Comparison of ENCODE assay signal across 21 cellular contexts in genomic region chr1:44263191-44263944, GRCh38. TPM values are rescaled to one million over a fixed set of nuclear protein-coding genes. Genes with fewer than 3 reads are reported as not detected.
A peak's percentile ranks its signal among the peaks of the same experiment; 100 is the strongest.
DNase-seq lines count a peak whose midpoint lies in the region; ATAC-seq, FAIRE-seq and TF ChIP-seq lines count a peak whose summit lies in the region.
"Had no signal": no experiment of that assay in that cellular context is flagged by ENCODE, and none has a peak within 500 bp of the region (broad histone marks: within the 10 kb centered on the region; RNA-seq: fewer than 3 reads in every experiment).

No MANE protein-coding gene starts in this region.

- intact Hi-C loops in right lobe of liver (cut with DNase I) = no loop called here
- intact Hi-C loops in HepG2 (cut with micrococcal nuclease; ENCODE audit: unreplicated experiment) = no loop called here
- intact Hi-C loops in right cardiac atrium (cut with DNase I) = no loop called here

- H3K4me1 ChIP-seq in right lobe of liver (no peaks in the 10 kb centered on the region), HepG2 (ENCODE audit: insufficient read depth, low read length) (0 out of 2 replicates have a peak, but pooled peaks cover 8% of the 10 kb centered on the region), right cardiac atrium (ENCODE audit: control insufficient read depth, insufficient read depth, low read length) (no peaks in the 10 kb centered on the region), small intestine (ENCODE audit: control insufficient read depth in 2 of 2, insufficient read depth in 1 of 2, low read depth in 1 of 2, low read length in 1 of 2) (peaks cover 0 to 11% of the 10 kb centered on the region in 2 donors)
- H3K4me1 ChIP-seq: body of pancreas had no signal

- no peaks in the 10 kb centered on the region for H3K36me3 ChIP-seq in right lobe of liver
- H3K36me3 ChIP-seq in HepG2 (replicated peaks in 1 of 2; ENCODE audit: control insufficient read depth in 1 of 2, insufficient read depth in 2 of 2, low read length in 2 of 2) = no peaks in the 10 kb centered on the region; a peak in 1 of 5 replicates
- H3K36me3 ChIP-seq in small intestine (ENCODE audit: control insufficient read depth in 2 of 2, insufficient read depth in 2 of 2, low read length in 2 of 2) = no peaks in the 10 kb centered on the region
- H3K36me3 ChIP-seq: esophagus muscularis mucosa, thoracic aorta had no signal

- in situ Hi-C loops in HepG2 (cut with HindIII; ENCODE audit: extremely low pct_ligation_motif_present, low pct_unique_long_range_greater_than_20kb) = no loop called here

- H3K4me3 ChIP-seq in right lobe of liver (no peak overlapping the region), HepG2 (replicated peaks in 1 of 3; ENCODE audit: insufficient read depth in 1 of 3, low read depth in 2 of 3, low read length in 3 of 3) (no peak overlapping the region), right cardiac atrium (ENCODE audit: low read length) (no peak overlapping the region), small intestine (ENCODE audit: low read depth in 1 of 2, low read length in 2 of 2) (no peak overlapping the region)
- H3K4me3 ChIP-seq: body of pancreas, dorsolateral prefrontal cortex, esophagus muscularis mucosa, GM23248, thoracic aorta had no signal

- H3K27ac ChIP-seq in right lobe of liver = no peak overlapping the region
- H3K27ac ChIP-seq in HepG2 (ENCODE audit: extremely low read length, insufficient read depth, low read length) = no peak overlapping the region
- H3K27ac ChIP-seq in right cardiac atrium (ENCODE audit: low read length) = no peak overlapping the region
- no peak overlapping the region for H3K27ac ChIP-seq in small intestine (ENCODE audit: low read depth in 1 of 2, low read length in 1 of 2)
- H3K27ac ChIP-seq: body of pancreas, dorsolateral prefrontal cortex, esophagus muscularis mucosa, GM23248, thoracic aorta had no signal

- H3K27me3 ChIP-seq in right lobe of liver (no peaks in the 10 kb centered on the region), HepG2 (ENCODE audit: control insufficient read depth in 1 of 2, insufficient read depth in 2 of 2, low read length in 2 of 2) (no peaks in the 10 kb centered on the region), right cardiac atrium (ENCODE audit: control insufficient read depth, insufficient read depth) (no peaks in the 10 kb centered on the region), small intestine (ENCODE audit: control insufficient read depth in 2 of 2, insufficient read depth in 2 of 2, low read length in 2 of 2) (no peaks in the 10 kb centered on the region)
- H3K27me3 ChIP-seq: body of pancreas, dorsolateral prefrontal cortex, esophagus muscularis mucosa had no signal

- POLR2A ChIA-PET in HepG2 (lab: Yijun Ruan, JAX) = no interaction called here

- H4K20me1 ChIP-seq in HepG2 (ENCODE audit: insufficient read depth, low read length) = no peaks in the 10 kb centered on the region

- no peak overlapping the region for H2AFZ ChIP-seq in HepG2 (ENCODE audit: low read length)
- H2AFZ ChIP-seq: GM23248 had no signal

- TF ChIP-seq POLR2A in right lobe of liver (IDR thresholded peaks at IDR 0.05) (no peak), HepG2 (IDR thresholded peaks at IDR 0.05; ENCODE audit: insufficient read depth in 1 of 2, low read depth in 2 of 2, low read length in 2 of 2) (no peak)

- BruUV-seq in HepG2 (replicated peaks; lab: Mats Ljungman, UMichigan) = no TSS peak

- H3K9ac ChIP-seq in HepG2 (ENCODE audit: insufficient read depth, low read depth, low read length) = no peak overlapping the region
- H3K9ac ChIP-seq: GM23248, SK-N-SH had no signal

- DNase-seq in right lobe of liver = no peak
- DNase-seq in HepG2 (ENCODE audit: low spot score) = no peak
- peak; percentile 69 for DNase-seq in SKM-1 (lab: John Stamatoyannopoulos, UW; ENCODE audit: unreplicated experiment)
- DNase-seq in right cardiac atrium = no peak
- no peak for DNase-seq in NCI-H1092 treated with DMSO at 0.1 percent for 48 hours (lab: John Stamatoyannopoulos, UW)
- DNase-seq in small intestine = no peak
- DNase-seq in stimulated activated CD4-positive, alpha-beta T cell treated with anti-CD3 and anti-CD28 coated beads, Interleukin-4, amount 100 ng/mL, for 24 hours = no peak
- DNase-seq: activated gamma-delta T cell; GM23248; NCI-H2029; NCI-H524 treated with DMSO at 0.1 percent for 48 hours; PC-3; SK-N-SH; stimulated activated CD4-positive, alpha-beta T cell treated with anti-CD3 and anti-CD28 coated beads, Interleukin-2, amount 100 ng/mL, for 24 hours had no signal

- peak; percentile 28 to 73 (median 57) for ATAC-seq in right lobe of liver
- no peak for ATAC-seq in HepG2
- ATAC-seq in right cardiac atrium = peak; percentile 27 to 43
- ATAC-seq in GM21619 (IDR thresholded peaks at IDR 0.05; ENCODE audit: unreplicated experiment) = no peak
- ATAC-seq: body of pancreas, PC-3 had no signal

- 83% methylated on average over 2 of the region's 4 CpGs for WGBS in right lobe of liver (ENCODE audit: insufficient coverage, low coverage, low lambda C conversion rate, missing lambda C conversion rate)
- 89% methylated on average over 3 of the region's 4 CpGs for WGBS in HepG2 (ENCODE audit: low lambda C conversion rate)
- 78% methylated on average over 4 of the region's 4 CpGs for WGBS in right cardiac atrium
- 94 to 96% (median 96%) methylated on average over 4 of the region's 4 CpGs for WGBS in small intestine, 3 donors

- no peaks in the 10 kb centered on the region for H3K79me2 ChIP-seq in HepG2 (ENCODE audit: insufficient read depth, low read length)

- H3K4me2 ChIP-seq in HepG2 (ENCODE audit: low read depth, low read length) = no peak overlapping the region
- H3K4me2 ChIP-seq: SK-N-SH had no signal

- TF ChIP-seq EP300 in HepG2 (IDR thresholded peaks at IDR 0.05; ENCODE audit: low read depth in 2 of 2, low read length in 2 of 2) = no peak
- no peak for TF ChIP-seq EP300 in HepG2 (CRISPR knock-in tag; IDR thresholded peaks at IDR 0.05; ENCODE audit: borderline replicate concordance)

- FAIRE-seq in HepG2 (lab: Jason Lieb, UNC) (no peak), small intestine (lab: Jason Lieb, UNC) (no peak)
- FAIRE-seq: D721Med, TTC549 had no signal

- TF ChIP-seq CTCF in right lobe of liver (IDR thresholded peaks at IDR 0.05) (no peak), HepG2 (CRISPR knock-in tag; IDR thresholded peaks at IDR 0.05) (no peak)

- H3K9me3 ChIP-seq in right lobe of liver = no peaks in the 10 kb centered on the region
- no peaks in the 10 kb centered on the region for H3K9me3 ChIP-seq in HepG2 (ENCODE audit: low read length)
- H3K9me3 ChIP-seq in right cardiac atrium (ENCODE audit: control insufficient read depth, low read length) = no peaks in the 10 kb centered on the region
- no peaks in the 10 kb centered on the region for H3K9me3 ChIP-seq in small intestine (ENCODE audit: control insufficient read depth, low read depth)
- H3K9me3 ChIP-seq: body of pancreas, esophagus muscularis mucosa, SK-N-SH, thoracic aorta had no signal

- TF ChIP-seq RAD21 in HepG2 (CRISPR knock-in tag; IDR thresholded peaks at IDR 0.05) = no peak

- CTCF ChIA-PET in HepG2 (lab: Yijun Ruan, JAX; ENCODE audit: low intra/inter-chr PET ratio, low total read pairs) = no interaction called here

TF ChIP-seq in HepG2, 621 proteins besides CTCF, POLR2A, EP300 and RAD21 (continues in another document):
- TF ChIP-seq KDM5A (IDR thresholded peaks at IDR 0.05; ENCODE audit: borderline replicate concordance, low read length) (no peak), ZMYM3 (CRISPR knock-in tag; IDR thresholded peaks at IDR 0.05) (no peak), GTF3A (CRISPR knock-in tag; conservative IDR thresholded peaks at IDR 0.05) (no peak)

RNA-seq across cellular contexts. Expression of gene DMAP1, which starts 50.1 kb away (rescaled TPM):
- total RNA-seq in right lobe of liver = 10 to 100 TPM; 16.2 to 27.8 (median 23.3) TPM
- total RNA-seq in HepG2 (2016; rRNA removed; fragmentation: Illumina TruSeq; extraction: Trizol) = 17.5 and 17.6 TPM in 2 replicates
- total RNA-seq in HepG2 (2016; cell fraction: cytosol; rRNA removed; fragmentation: Illumina TruSeq; extraction: Trizol; ENCODE audit: low read depth) = 3.8 and 4.1 TPM in 2 replicates
- total RNA-seq in HepG2 (2016; cell fraction: insoluble cytoplasmic fraction; rRNA removed; fragmentation: Illumina TruSeq; extraction: Trizol) = 14.9 and 16.7 TPM in 2 replicates
- total RNA-seq in HepG2 (2016; cell fraction: membrane; rRNA removed; fragmentation: Illumina TruSeq; extraction: Trizol) = 6.2 and 6.9 TPM in 2 replicates
- total RNA-seq in HepG2 (2016; cell fraction: nucleus; rRNA removed; fragmentation: Illumina TruSeq; extraction: Trizol) = 21.6 and 21.7 TPM in 2 replicates
- 32.7 and 35.9 TPM in 2 replicates for polyA plus RNA-seq in HepG2 (2011; rRNA removed)
- polyA plus RNA-seq in HepG2 (2011; cell fraction: cytosol; rRNA removed) = 29.2 and 38.0 TPM in 2 replicates
- 94.5 and 103 TPM in 2 replicates for polyA plus RNA-seq in HepG2 (2011; cell fraction: nucleus; rRNA removed)
- 17.8 and 20.9 TPM in 2 replicates for polyA plus RNA-seq in HepG2 (2012)
- 4.4 and 5.5 TPM in 2 replicates for polyA plus RNA-seq in HepG2 (2016; cell fraction: cytosol; fragmentation: Illumina TruSeq; extraction: Trizol; ENCODE audit: low read depth)
- polyA plus RNA-seq in HepG2 (2016; cell fraction: insoluble cytoplasmic fraction; fragmentation: Illumina TruSeq; extraction: Trizol; ENCODE audit: low read depth) = 25.6 and 29.7 TPM in 2 replicates
- 5.7 and 6.1 TPM in 2 replicates for polyA plus RNA-seq in HepG2 (2016; cell fraction: membrane; fragmentation: Illumina TruSeq; extraction: Trizol; ENCODE audit: low read depth)
- 56.4 and 59.5 TPM in 2 replicates for polyA plus RNA-seq in HepG2 (2016; cell fraction: nucleus; fragmentation: Illumina TruSeq; extraction: Trizol; ENCODE audit: insufficient read depth, low read depth)
- 39.7 and 110 TPM in 2 replicates for polyA minus RNA-seq in HepG2 (2011; rRNA and poly(A)+ RNA removed; ENCODE audit: low replicate concordance)
- 16.4 and 17.9 TPM in 2 replicates for polyA minus RNA-seq in HepG2 (2011; cell fraction: cytosol; rRNA and poly(A)+ RNA removed)
- 36.8 and 45.8 TPM in 2 replicates for polyA minus RNA-seq in HepG2 (2011; cell fraction: nucleus; rRNA and poly(A)+ RNA removed)
- total RNA-seq in right cardiac atrium = 10 to 100 TPM; 26.2 to 35.9 (median 32.6) TPM
- 26.7 TPM for polyA plus RNA-seq in right cardiac atrium
- 10 to 100 TPM; 34.7 to 80.8 (median 61.1) TPM for polyA plus RNA-seq in small intestine

Comparison
In these comparisons a context has a peak if more than half of its experiments do, and no peak if none do; other contexts are left out.
1. ATAC-seq: peak in right lobe of liver (4 of 4) and right cardiac atrium (2 of 2); none in HepG2 (single experiment) and GM21619 (single experiment).